Comparison of ENCODE assay signal across 9 cellular contexts in genomic region chr17:77408284-77408683, GRCh38.
DNase-seq lines count a peak whose midpoint lies in the region; ATAC-seq and TF ChIP-seq lines count a peak whose summit lies in the region.
"Had no signal": no experiment of that assay in that cellular context is flagged by ENCODE, and none has a peak within 500 bp of the region (broad histone marks: within the 10 kb centered on the region; RNA-seq: fewer than 3 reads in every experiment).

No MANE protein-coding gene starts in this region.

- peak overlapping the region; percentile 77 for H3K4me3 Mint-ChIP-seq in CD4-positive, alpha-beta T cell

- peaks cover 48% of the 10 kb centered on the region for H3K36me3 Mint-ChIP-seq in CD4-positive, alpha-beta T cell (ENCODE audit: low read depth)

- 36 to 55% (median 43%) methylated on average over 9 of the region's 9 CpGs for WGBS in ovary, 3 donors

- H3K4me1 ChIP-seq in Peyer's patch (peaks cover 0 to 68% (median 40%) of the 10 kb centered on the region in 4 donors), ovary (ENCODE audit: insufficient read depth) (peaks cover 14% of the 10 kb centered on the region)

- H3K4me1 Mint-ChIP-seq in CD4-positive, alpha-beta T cell (ENCODE audit: low read depth): peaks cover 89% of the 10 kb centered on the region

- no peaks in the 10 kb centered on the region for H3K27me3 Mint-ChIP-seq in CD4-positive, alpha-beta T cell

- peak overlapping the region; percentile 61 for H3K27ac ChIP-seq in CD4-positive, alpha-beta T cell (ENCODE audit: low read depth, low read length)
- H3K27ac ChIP-seq in Peyer's patch (peak overlapping the region in 3 of 4 donors; percentile 77 to 89 (median 84)), ovary (peak overlapping the region; percentile 46 to 49)

- CTCF ChIA-PET in CD4-positive, alpha-beta T cell (lab: Charles Lee): interaction anchor here (0.6 to 1.6 kb wide), 2 partner anchors 21 to 728 kb away, joined by 3 to 4 read pairs; no protein-coding TSS in a partner anchor

- H3K36me3 ChIP-seq in Peyer's patch (peaks cover 0 to 6% (median 0%) of the 10 kb centered on the region in 3 donors), ovary (no peaks in the 10 kb centered on the region)

- TF ChIP-seq POLR2A in Peyer's patch (IDR thresholded peaks at IDR 0.05): no peak
- TF ChIP-seq POLR2A in ovary (IDR thresholded peaks at IDR 0.05): no peak

- intact Hi-C loops in CD4-positive, alpha-beta T cell (cut with DNase I, micrococcal nuclease): loop anchor here in 1 of 2 experiments (5.0 kb wide), 2 partner anchors 36 to 69 kb away; no protein-coding TSS in a partner anchor
- intact Hi-C loops in ovary (cut with DNase I): no loop called here

- H3K27ac Mint-ChIP-seq in CD4-positive, alpha-beta T cell: peak overlapping the region; percentile 96

- TF ChIP-seq EP300 in ovary (IDR thresholded peaks at IDR 0.05): no peak

- H3K27me3 ChIP-seq in CD4-positive, alpha-beta T cell (ENCODE audit: control insufficient read depth, insufficient read depth, low read length): no peaks in the 10 kb centered on the region
- H3K27me3 ChIP-seq in Peyer's patch (no peaks in the 10 kb centered on the region), ovary (no peaks in the 10 kb centered on the region)

- H3K4me3 ChIP-seq in Peyer's patch: no peak overlapping the region
- no peak overlapping the region for H3K4me3 ChIP-seq in ovary

- no peak for TF ChIP-seq CTCF in CD4-positive, alpha-beta T cell (IDR thresholded peaks at IDR 0.05)
- TF ChIP-seq CTCF in Peyer's patch (IDR thresholded peaks at IDR 0.05) (no peak), ovary (IDR thresholded peaks at IDR 0.05) (no peak)

- H3K9me3 ChIP-seq in CD4-positive, alpha-beta T cell (ENCODE audit: control insufficient read depth, low read length): no peaks in the 10 kb centered on the region
- no peaks in the 10 kb centered on the region for H3K9me3 ChIP-seq in Peyer's patch
- H3K9me3 ChIP-seq in ovary: no peaks in the 10 kb centered on the region

- no peak for DNase-seq in CD4-positive, alpha-beta T cell
- no peak for DNase-seq in Peyer's patch
- no peak for DNase-seq in ovary
- no peak for DNase-seq in DMS153 treated with DMSO at 0.1 percent for 48 hours (lab: John Stamatoyannopoulos, UW; ENCODE audit: unreplicated experiment)
- no peak for DNase-seq in NCI-H146 (lab: John Stamatoyannopoulos, UW)
- no peak for DNase-seq in stimulated activated CD4-positive, alpha-beta T cell treated with anti-CD3 and anti-CD28 coated beads, Interleukin-2, amount 100 ng/mL, for 24 hours
- DNase-seq: foreskin melanocyte had no signal

- H3K9me3 Mint-ChIP-seq in CD4-positive, alpha-beta T cell: no peaks in the 10 kb centered on the region

- no peak for ATAC-seq in CD4-positive, alpha-beta T cell (ENCODE audit: poor library complexity)
- peak; percentile 13 for ATAC-seq in esophagus mucosa
- no peak for ATAC-seq in GM18511 (IDR thresholded peaks at IDR 0.05; ENCODE audit: unreplicated experiment)

- POLR2A ChIA-PET in CD4-positive, alpha-beta T cell (lab: Charles Lee): interaction anchor here (0.9 to 18.6 kb wide), 7 partner anchors 8 to 66 kb away, joined by 3 to 368 read pairs (median 5); no protein-coding TSS in a partner anchor
